12 cellular contexts compared by ENCODE assay signal in the genomic region with DNA sequence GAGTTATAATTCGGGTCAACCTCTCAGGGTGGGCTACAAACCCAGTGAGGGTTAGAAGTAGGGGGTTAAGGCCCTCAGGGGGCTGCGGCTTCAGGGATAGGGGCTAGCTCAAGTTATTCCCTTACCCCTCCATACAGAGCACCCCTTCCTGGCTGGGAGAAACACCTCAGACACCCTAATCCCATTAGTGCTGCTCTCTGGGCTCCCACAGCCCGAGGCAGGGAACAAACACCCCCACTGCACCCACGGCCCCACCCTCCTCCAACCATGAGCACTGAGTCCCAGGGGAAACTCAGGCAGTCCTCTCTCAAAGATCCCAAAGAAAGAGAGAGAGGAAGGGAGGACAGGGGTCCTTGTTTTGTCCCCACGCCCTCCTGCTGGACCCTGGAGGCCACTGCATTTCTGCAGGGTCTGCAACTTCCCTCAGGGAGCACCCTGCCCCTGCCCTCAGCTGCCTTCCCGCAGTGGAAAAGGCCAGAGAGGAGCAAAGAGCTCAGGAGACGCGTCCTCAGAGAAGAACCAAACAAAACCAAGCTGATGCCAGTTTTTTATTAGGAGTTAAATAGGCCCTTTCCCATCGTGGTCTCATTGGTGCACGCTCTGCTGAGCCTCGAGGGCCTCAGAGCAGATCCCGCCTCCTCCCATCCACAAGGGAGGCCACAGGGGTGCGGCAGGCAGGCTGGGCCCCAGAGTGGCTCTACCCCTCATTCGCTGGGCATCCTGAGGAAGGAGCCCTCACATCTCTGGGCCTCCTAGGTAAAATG. TPM values are rescaled to one million over a fixed set of nuclear protein-coding genes. Genes with fewer than 3 reads are reported as not detected.
DNase-seq lines count a peak whose midpoint lies in the region; ATAC-seq and TF ChIP-seq lines count a peak whose summit lies in the region.
"Had no signal": no experiment of that assay in that cellular context is flagged by ENCODE, and none has a peak within 500 bp of the region (broad histone marks: within the 10 kb centered on the region; RNA-seq: fewer than 3 reads in every experiment).

No MANE protein-coding gene starts in this region.

- H2BK5ac ChIP-seq in neuronal stem cell (ENCODE audit: low read length) = peak overlapping the region; percentile 89

- H2BK12ac ChIP-seq in neuronal stem cell (ENCODE audit: low read length) = peak overlapping the region; percentile 79

- WGBS in neuronal stem cell (ENCODE audit: extremely low coverage in 2 of 2, insufficient read length in 2 of 2, insufficient replicate concordance in 1 of 2), 2 donors = no CpG with 5 or more reads among the region's 14 CpGs

- no peaks in the 10 kb centered on the region for H3K79me1 ChIP-seq in neuronal stem cell (ENCODE audit: low read depth, low read length)

- H3K18ac ChIP-seq in neuronal stem cell (ENCODE audit: low read length) = peak overlapping the region; percentile 94

- peaks cover 0 to 37% (median 0%) of the 10 kb centered on the region in 3 experiments for H3K27me3 ChIP-seq in neuronal stem cell (ENCODE audit: control insufficient read depth in 3 of 3, insufficient read depth in 3 of 3, low read depth in 1 of 3, low read length in 3 of 3)

- peak overlapping the region; percentile 76 for H2AFZ ChIP-seq in neuronal stem cell (ENCODE audit: low read length)

- H3K4me1 ChIP-seq in neuronal stem cell (ENCODE audit: control insufficient read depth in 2 of 2, insufficient read depth in 1 of 2, low read depth in 1 of 2, low read length in 2 of 2) = peaks cover 13 to 31% of the 10 kb centered on the region in 2 donors

- peak overlapping the region in 6 of 7 donors; percentile 18 to 98 (median 95) for H3K27ac Mint-ChIP-seq in CD14-positive monocyte

- H3K9me3 ChIP-seq in neuronal stem cell (replicated peaks in 1 of 2; ENCODE audit: control insufficient read depth in 2 of 2, insufficient read depth in 1 of 2, low read depth in 1 of 2, low read length in 2 of 2) = no peaks in the 10 kb centered on the region

- H3K36me3 ChIP-seq in neuronal stem cell (replicated peaks in 1 of 2; ENCODE audit: control insufficient read depth in 2 of 2, insufficient read depth in 2 of 2, low read length in 2 of 2) = no peaks in the 10 kb centered on the region

- H3K4me3 Mint-ChIP-seq in CD14-positive monocyte = peak overlapping the region in 1 of 2 donors; percentile 39

- H4K91ac ChIP-seq in neuronal stem cell (ENCODE audit: low read depth, low read length, poor library complexity) = peak overlapping the region; percentile 17

- peak overlapping the region; percentile 47 for H3K23ac ChIP-seq in neuronal stem cell (ENCODE audit: low read depth, low read length, poor library complexity)

- peaks cover 97% of the 10 kb centered on the region for H3K4me1 Mint-ChIP-seq in CD14-positive monocyte

- peak overlapping the region; percentile 76 for H2AK5ac ChIP-seq in neuronal stem cell (ENCODE audit: low read depth, low read length)

- H4K8ac ChIP-seq in neuronal stem cell (ENCODE audit: low read depth, low read length) = no peak overlapping the region

- H3K4ac ChIP-seq in neuronal stem cell (ENCODE audit: low read length) = no peak overlapping the region

- peak overlapping the region; percentile 76 for H2BK15ac ChIP-seq in neuronal stem cell (ENCODE audit: low read length)

- no peaks in the 10 kb centered on the region for H3K9me3 Mint-ChIP-seq in CD14-positive monocyte

- TF ChIP-seq CTCF in CD14-positive monocyte (IDR thresholded peaks at IDR 0.05) = no peak

- intact Hi-C loops in CD14-positive monocyte (cut with micrococcal nuclease) = loop anchor here in 1 of 2 donors (5.0 kb wide), 1 partner anchor 35 kb away; no protein-coding TSS in a partner anchor

- peak overlapping the region; percentile 4 for H3K27ac ChIP-seq in neuronal stem cell (replicated peaks; ENCODE audit: low read length)

- DNase-seq in CD14-positive monocyte (ENCODE audit: low spot score) (no peak), HUDEP-2 (lab: John Stamatoyannopoulos, UW; ENCODE audit: unreplicated experiment in 76 of 76) (peak in 55 of 76 experiments; percentile 17 to 72 (median 42)), ecto neural progenitor cell (ENCODE audit: low spot score) (peak; percentile 49), neuronal stem cell (ENCODE audit: low spot score) (no peak)
- no peak for DNase-seq in stimulated activated CD4-positive, alpha-beta T cell treated with anti-CD3 and anti-CD28 coated beads, Interleukin-4, amount 100 ng/mL, for 24 hours
- DNase-seq: caudate nucleus, GDM1, NCI-H226, substantia nigra had no signal

- peak overlapping the region; percentile 90 for H2BK120ac ChIP-seq in neuronal stem cell (ENCODE audit: low read depth, low read length)

- peaks cover 32% of the 10 kb centered on the region in 2 donors for H3K36me3 Mint-ChIP-seq in CD14-positive monocyte

- H3K4me3 ChIP-seq in neuronal stem cell (ENCODE audit: low read length in 2 of 2) = no peak overlapping the region

- H3K9ac ChIP-seq in neuronal stem cell (ENCODE audit: low read depth, low read length, poor library complexity) = no peak overlapping the region

- H3K27me3 Mint-ChIP-seq in CD14-positive monocyte (ENCODE audit: low read depth in 3 of 3) = peaks cover 0 to 4% (median 2%) of the 10 kb centered on the region in 3 donors

- ATAC-seq in HG02852 (IDR thresholded peaks at IDR 0.05; ENCODE audit: unreplicated experiment) = no peak
- no peak for ATAC-seq in HG02623 (IDR thresholded peaks at IDR 0.05; ENCODE audit: unreplicated experiment)
- no peak for ATAC-seq in HG02870 (IDR thresholded peaks at IDR 0.05; ENCODE audit: unreplicated experiment)

- H3K14ac ChIP-seq in neuronal stem cell (ENCODE audit: low read length) = peak overlapping the region; percentile 1

- H3K4me2 ChIP-seq in neuronal stem cell (ENCODE audit: insufficient read depth, low read length, poor library complexity, severe bottlenecking) = no peak overlapping the region

RNA-seq across cellular contexts. Expression of a gene that starts 1.4 kb away (rescaled TPM):
- 1,000 to 10,000 TPM; 6,092 to 7,344 TPM for polyA plus RNA-seq in CD14-positive monocyte
- 51.2 TPM for polyA plus RNA-seq in neuronal stem cell (2013, experiment 1 of 2)
- polyA plus RNA-seq in neuronal stem cell (2013, experiment 2 of 2) = 52.2 TPM

RNA-seq across cellular contexts. Expression of a gene that starts 2.1 kb away (rescaled TPM):
- under 1 TPM in 1 of 2 donors, not detected in 1; 0.54 TPM for polyA plus RNA-seq in CD14-positive monocyte
- polyA plus RNA-seq in neuronal stem cell (2013, experiment 1 of 2) = 0.07 TPM
- polyA plus RNA-seq in neuronal stem cell (2013, experiment 2 of 2) = 0.15 TPM

RNA-seq across cellular contexts. Expression of a gene that starts 6.2 kb away (rescaled TPM):
- 1 to 10 TPM in 1 of 2 donors, not detected in 1; 1.4 TPM for polyA plus RNA-seq in CD14-positive monocyte
- polyA plus RNA-seq in neuronal stem cell (2013, experiment 1 of 2) = not detected
- polyA plus RNA-seq in neuronal stem cell (2013, experiment 2 of 2) = not detected

RNA-seq across cellular contexts. Expression of a gene that starts 11.2 kb away (rescaled TPM):
- 1,000 to 10,000 TPM; 4,414 to 5,004 TPM for polyA plus RNA-seq in CD14-positive monocyte
- 17.2 TPM for polyA plus RNA-seq in neuronal stem cell (2013, experiment 1 of 2)
- 17.4 TPM for polyA plus RNA-seq in neuronal stem cell (2013, experiment 2 of 2)

RNA-seq across cellular contexts. Expression of a gene that starts 18.7 kb away (rescaled TPM):
- not detected for polyA plus RNA-seq in CD14-positive monocyte
- 0.86 TPM for polyA plus RNA-seq in neuronal stem cell (2013, experiment 1 of 2)
- 0.73 TPM for polyA plus RNA-seq in neuronal stem cell (2013, experiment 2 of 2)

Comparison
In these comparisons a context has a peak if more than half of its experiments do, and no peak if none do; other contexts are left out.
1. DNase-seq: peak in HUDEP-2 (55 of 76) and ecto neural progenitor cell (single experiment); none in CD14-positive monocyte (single experiment), neuronal stem cell (single experiment) and stimulated activated CD4-positive, alpha-beta T cell treated with anti-CD3 and anti-CD28 coated beads, Interleukin-4, amount 100 ng/mL, for 24 hours (single experiment).